15 cellular contexts compared by ENCODE assay signal in the genomic region with DNA sequence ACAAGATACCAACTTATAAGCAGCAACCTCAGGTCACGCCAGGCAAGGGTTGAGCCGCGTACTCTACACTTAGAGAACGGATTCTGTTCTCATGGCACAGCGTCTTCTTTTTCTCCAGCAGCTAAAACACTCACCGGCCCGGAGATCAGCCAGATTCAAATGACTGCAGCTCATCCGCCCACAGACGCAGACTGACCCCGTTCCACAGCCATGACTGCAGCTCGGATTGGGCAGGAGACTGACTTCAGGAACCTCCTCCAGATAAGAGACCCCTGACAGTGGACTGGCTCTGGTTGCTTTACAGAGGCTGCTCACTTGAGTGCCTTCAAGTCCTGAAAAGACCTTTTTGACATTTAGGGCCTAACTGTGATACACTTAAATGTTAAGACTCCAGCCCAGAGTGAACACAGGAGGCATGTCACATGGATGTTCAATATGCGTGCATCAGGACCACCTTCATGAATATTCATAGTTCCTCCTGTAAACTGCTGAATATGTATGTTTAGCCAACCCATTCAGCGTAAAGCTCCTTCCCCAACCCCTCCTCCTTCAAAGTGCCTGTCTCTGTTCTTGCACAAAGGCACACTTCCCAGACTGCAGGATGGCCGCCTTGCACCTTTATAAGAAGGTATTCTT. TPM values are rescaled to one million over a fixed set of nuclear protein-coding genes. Genes with fewer than 3 reads are reported as not detected.
DNase-seq lines count a peak whose midpoint lies in the region; ATAC-seq and TF ChIP-seq lines count a peak whose summit lies in the region.
"Had no signal": no experiment of that assay in that cellular context is flagged by ENCODE, and none has a peak within 500 bp of the region (broad histone marks: within the 10 kb centered on the region; RNA-seq: fewer than 3 reads in every experiment).

No MANE protein-coding gene starts in this region.

- WGBS in GM23248 (ENCODE audit: low coverage in 1 of 2, low lambda C conversion rate in 2 of 2, missing lambda C conversion rate in 2 of 2), 2 experiments, result 90 to 94% methylated on average over 14 of the region's 14 CpGs

- H3K4me2 ChIP-seq in neural progenitor cell (no peak overlapping the region), GM23248 (ENCODE audit: unreplicated experiment) (no peak overlapping the region)

- POLR2A ChIA-PET in WTC11 (lab: Charles Lee) (no interaction called here), GM10248 (lab: Yijun Ruan, JAX) (no interaction called here)

- H3K36me3 Mint-ChIP-seq in WTC11 (no peaks in the 10 kb centered on the region; the same call in 1 of the 2 replicates), neural progenitor cell (no peaks in the 10 kb centered on the region)

- H3K27me3 ChIP-seq in neural progenitor cell (no peaks in the 10 kb centered on the region), GM23248 (replicated peaks; ENCODE audit: insufficient read depth) (no peaks in the 10 kb centered on the region)

- H2AFZ ChIP-seq in neural progenitor cell (replicated peaks) (no peak overlapping the region), GM23248 (no peak overlapping the region)

- no peak overlapping the region for H3K27ac ChIP-seq in neural progenitor cell
- no peak overlapping the region for H3K27ac ChIP-seq in GM23248
- H3K27ac ChIP-seq: HL-60 had no signal

- DNase-seq in ELF-1 (ENCODE audit: low read depth, low spot score) (peak; percentile 38), WTC11 (ENCODE audit: low spot score) (no peak), fibroblast of mammary gland (ENCODE audit: low read depth) (peak; percentile 28), neural progenitor cell (ENCODE audit: low spot score) (peak; percentile 18), GM23248 (no peak), GM10248 (ENCODE audit: extremely low spot score) (no peak), NCI-H128 (lab: John Stamatoyannopoulos, UW; ENCODE audit: unreplicated experiment) (no peak)
- DNase-seq: C1 segment of cervical spinal cord, NCI-H1694, NCI-H446, NCI-H774 had no signal

- in situ Hi-C loops in GM23248 (cut with MboI), result no loop called here

- CTCF ChIA-PET in WTC11 (lab: Charles Lee) (interaction anchor here (1.2 kb wide), 1 partner anchor 9 kb away, joined by 3 read pairs; no protein-coding TSS in a partner anchor), GM10248 (lab: Yijun Ruan, JAX) (no interaction called here)

- H3K36me3 ChIP-seq in neural progenitor cell (no peaks in the 10 kb centered on the region), GM23248 (ENCODE audit: low read depth) (no peaks in the 10 kb centered on the region)

- H3K27ac Mint-ChIP-seq in WTC11 (no peak overlapping the region), neural progenitor cell (no peak overlapping the region)

- H3K9me3 ChIP-seq in neural progenitor cell (ENCODE audit: low read depth) (no peaks in the 10 kb centered on the region), GM23248 (ENCODE audit: low read depth) (no peaks in the 10 kb centered on the region)

- no peak overlapping the region for H3K4me3 Mint-ChIP-seq in WTC11
- no peak overlapping the region for H3K4me3 Mint-ChIP-seq in neural progenitor cell

- H3K4me1 Mint-ChIP-seq in WTC11, result peaks cover 14% of the 10 kb centered on the region
- H3K4me1 Mint-ChIP-seq in neural progenitor cell, result peaks cover 17% of the 10 kb centered on the region

- TF ChIP-seq CTCF in WTC11 (IDR thresholded peaks at IDR 0.05), result no peak
- no peak for TF ChIP-seq CTCF in fibroblast of mammary gland (conservative IDR thresholded peaks at IDR 0.05; ENCODE audit: control insufficient read depth, insufficient read depth, low read depth, low read length)
- no peak for TF ChIP-seq CTCF in neural progenitor cell (IDR thresholded peaks at IDR 0.05)
- TF ChIP-seq CTCF in GM10248 (IDR thresholded peaks at IDR 0.05; ENCODE audit: control extremely low read depth, extremely low read depth, low read depth, missing control alignments), result no peak

- no peaks in the 10 kb centered on the region for H3K79me2 ChIP-seq in neural progenitor cell (ENCODE audit: low read depth)
- 0 out of 2 replicates have a peak, but pooled peaks cover 3% of the 10 kb centered on the region for H3K79me2 ChIP-seq in GM23248 (ENCODE audit: insufficient read depth)

- H3F3A ChIP-seq in neural progenitor cell (ENCODE audit: low read depth) (peaks cover 15% of the 10 kb centered on the region), GM23248 (ENCODE audit: insufficient read depth) (no peaks in the 10 kb centered on the region)

- no peaks in the 10 kb centered on the region for H3K9me2 ChIP-seq in GM23248 (ENCODE audit: insufficient read depth)

- no peak overlapping the region for H3K9ac ChIP-seq in neural progenitor cell
- no peak overlapping the region for H3K9ac ChIP-seq in GM23248

- H3K27me3 Mint-ChIP-seq in WTC11 (ENCODE audit: low read depth) (no peaks in the 10 kb centered on the region), neural progenitor cell (ENCODE audit: insufficient read depth, low read depth) (peaks cover 2% of the 10 kb centered on the region)

- ATAC-seq in WTC11, result peak; percentile 28; the same call in 1 of the 2 replicates
- no peak for ATAC-seq in HG02870 (IDR thresholded peaks at IDR 0.05; ENCODE audit: unreplicated experiment)
- ATAC-seq: K562, Right ventricle myocardium inferior had no signal

- no peaks in the 10 kb centered on the region for H4K20me1 ChIP-seq in neural progenitor cell (ENCODE audit: low read depth)
- no peaks in the 10 kb centered on the region; the same call in 1 of the 2 replicates for H4K20me1 ChIP-seq in GM23248 (ENCODE audit: insufficient read depth)

- H3K4me3 ChIP-seq in fibroblast of mammary gland (ENCODE audit: control insufficient read depth, low read depth, low read length) (no peak overlapping the region), neural progenitor cell (no peak overlapping the region), GM23248 (no peak overlapping the region)
- H3K4me3 ChIP-seq: K562 had no signal

- H3K9me3 Mint-ChIP-seq in WTC11 (no peaks in the 10 kb centered on the region), neural progenitor cell (no peaks in the 10 kb centered on the region)

- H3K4me1 ChIP-seq in neural progenitor cell (peaks cover 12% of the 10 kb centered on the region), GM23248 (ENCODE audit: insufficient read depth) (no peaks in the 10 kb centered on the region; the same call in 1 of the 2 replicates)

TF ChIP-seq in WTC11, 78 proteins besides CTCF, POLR2A, EP300 and RAD21 (continues in another document):
- TF ChIP-seq, protein P1, sequence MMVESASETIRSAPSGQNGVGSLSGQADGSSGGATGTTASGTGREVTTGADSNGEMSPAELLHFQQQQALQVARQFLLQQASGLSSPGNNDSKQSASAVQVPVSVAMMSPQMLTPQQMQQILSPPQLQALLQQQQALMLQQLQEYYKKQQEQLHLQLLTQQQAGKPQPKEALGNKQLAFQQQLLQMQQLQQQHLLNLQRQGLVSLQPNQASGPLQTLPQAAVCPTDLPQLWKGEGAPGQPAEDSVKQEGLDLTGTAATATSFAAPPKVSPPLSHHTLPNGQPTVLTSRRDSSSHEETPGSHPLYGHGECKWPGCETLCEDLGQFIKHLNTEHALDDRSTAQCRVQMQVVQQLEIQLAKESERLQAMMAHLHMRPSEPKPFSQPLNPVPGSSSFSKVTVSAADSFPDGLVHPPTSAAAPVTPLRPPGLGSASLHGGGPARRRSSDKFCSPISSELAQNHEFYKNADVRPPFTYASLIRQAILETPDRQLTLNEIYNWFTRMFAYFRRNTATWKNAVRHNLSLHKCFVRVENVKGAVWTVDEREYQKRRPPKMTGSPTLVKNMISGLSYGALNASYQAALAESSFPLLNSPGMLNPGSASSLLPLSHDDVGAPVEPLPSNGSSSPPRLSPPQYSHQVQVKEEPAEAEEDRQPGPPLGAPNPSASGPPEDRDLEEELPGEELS (CRISPR knock-in tag; IDR thresholded peaks at IDR 0.05), result no peak
- TF ChIP-seq, protein P2, sequence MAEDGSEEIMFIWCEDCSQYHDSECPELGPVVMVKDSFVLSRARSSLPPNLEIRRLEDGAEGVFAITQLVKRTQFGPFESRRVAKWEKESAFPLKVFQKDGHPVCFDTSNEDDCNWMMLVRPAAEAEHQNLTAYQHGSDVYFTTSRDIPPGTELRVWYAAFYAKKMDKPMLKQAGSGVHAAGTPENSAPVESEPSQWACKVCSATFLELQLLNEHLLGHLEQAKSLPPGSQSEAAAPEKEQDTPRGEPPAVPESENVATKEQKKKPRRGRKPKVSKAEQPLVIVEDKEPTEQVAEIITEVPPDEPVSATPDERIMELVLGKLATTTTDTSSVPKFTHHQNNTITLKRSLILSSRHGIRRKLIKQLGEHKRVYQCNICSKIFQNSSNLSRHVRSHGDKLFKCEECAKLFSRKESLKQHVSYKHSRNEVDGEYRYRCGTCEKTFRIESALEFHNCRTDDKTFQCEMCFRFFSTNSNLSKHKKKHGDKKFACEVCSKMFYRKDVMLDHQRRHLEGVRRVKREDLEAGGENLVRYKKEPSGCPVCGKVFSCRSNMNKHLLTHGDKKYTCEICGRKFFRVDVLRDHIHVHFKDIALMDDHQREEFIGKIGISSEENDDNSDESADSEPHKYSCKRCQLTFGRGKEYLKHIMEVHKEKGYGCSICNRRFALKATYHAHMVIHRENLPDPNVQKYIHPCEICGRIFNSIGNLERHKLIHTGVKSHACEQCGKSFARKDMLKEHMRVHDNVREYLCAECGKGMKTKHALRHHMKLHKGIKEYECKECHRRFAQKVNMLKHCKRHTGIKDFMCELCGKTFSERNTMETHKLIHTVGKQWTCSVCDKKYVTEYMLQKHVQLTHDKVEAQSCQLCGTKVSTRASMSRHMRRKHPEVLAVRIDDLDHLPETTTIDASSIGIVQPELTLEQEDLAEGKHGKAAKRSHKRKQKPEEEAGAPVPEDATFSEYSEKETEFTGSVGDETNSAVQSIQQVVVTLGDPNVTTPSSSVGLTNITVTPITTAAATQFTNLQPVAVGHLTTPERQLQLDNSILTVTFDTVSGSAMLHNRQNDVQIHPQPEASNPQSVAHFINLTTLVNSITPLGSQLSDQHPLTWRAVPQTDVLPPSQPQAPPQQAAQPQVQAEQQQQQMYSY (CRISPR knock-in tag; IDR thresholded peaks at IDR 0.05), result no peak
- TF ChIP-seq SP1 (CRISPR knock-in tag; conservative IDR thresholded peaks at IDR 0.05) (no peak), EMX1 (CRISPR knock-in tag; IDR thresholded peaks at IDR 0.05) (no peak), ZNF416 (CRISPR knock-in tag; IDR thresholded peaks at IDR 0.05) (no peak), ELF4 (CRISPR knock-in tag; IDR thresholded peaks at IDR 0.05; ENCODE audit: low read depth) (no peak), ZNF423 (CRISPR knock-in tag; IDR thresholded peaks at IDR 0.05) (no peak)
- TF ChIP-seq, protein P3, sequence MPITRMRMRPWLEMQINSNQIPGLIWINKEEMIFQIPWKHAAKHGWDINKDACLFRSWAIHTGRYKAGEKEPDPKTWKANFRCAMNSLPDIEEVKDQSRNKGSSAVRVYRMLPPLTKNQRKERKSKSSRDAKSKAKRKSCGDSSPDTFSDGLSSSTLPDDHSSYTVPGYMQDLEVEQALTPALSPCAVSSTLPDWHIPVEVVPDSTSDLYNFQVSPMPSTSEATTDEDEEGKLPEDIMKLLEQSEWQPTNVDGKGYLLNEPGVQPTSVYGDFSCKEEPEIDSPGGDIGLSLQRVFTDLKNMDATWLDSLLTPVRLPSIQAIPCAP (CRISPR knock-in tag; IDR thresholded peaks at IDR 0.05), result no peak

RNA-seq across cellular contexts. Expression of a gene that starts 42.6 kb away (rescaled TPM):
- total RNA-seq in WTC11 (2021) (9.8 to 11.8 TPM (median 11.1 TPM) in 3 replicates), neural progenitor cell (ENCODE audit: low replicate concordance) (0.15 and 0.71 TPM in 2 replicates)
- total RNA-seq in GM23248 (2014; rRNA removed; shearing (Covaris generic)), result 77.8 and 97.8 TPM in 2 replicates
- polyA plus RNA-seq in GM23248 (2016; fragmentation: Nextera tagmentation; extraction: Ambion mirVana), result 67.0 and 69.5 TPM in 2 replicates

Comparison
In these comparisons a context has a peak if more than half of its experiments do, and no peak if none do; other contexts are left out.
1. DNase-seq: peak in ELF-1 (single experiment), fibroblast of mammary gland (single experiment) and neural progenitor cell (single experiment); none in WTC11 (single experiment), GM23248 (single experiment), GM10248 (single experiment) and NCI-H128 (single experiment).